24 cellular contexts compared by ENCODE assay signal in genomic region chr2:224671731-224672130, GRCh38. TPM values are rescaled to one million over a fixed set of nuclear protein-coding genes. Genes with fewer than 3 reads are reported as not detected.
"Had no signal": no experiment of that assay in that cellular context is flagged by ENCODE, and none has a peak within 500 bp of the region (broad histone marks: within the 10 kb centered on the region; RNA-seq: fewer than 3 reads in every experiment).

No MANE protein-coding gene starts in this region.

- H3K4me3 ChIP-seq: breast epithelium, left lung, thyroid gland had no signal

- DNase-seq: activated CD4-positive, alpha-beta T cell treated with anti-CD3 and anti-CD28 coated beads for 1 hour; activated CD8-positive, alpha-beta memory T cell treated with anti-CD3 and anti-CD28 coated beads for 24 hours; activated CD8-positive, alpha-beta memory T cell treated with anti-CD3 and anti-CD28 coated beads, Interleukin-2, amount 50 U/mL, for 48 hours; activated effector memory CD4-positive, alpha-beta T cell treated with Interleukin-2 at 50 U/mL for 16 hours; activated naive CD4-positive, alpha-beta T cell treated with anti-CD3 and anti-CD28 coated beads, Interleukin-2, amount 50 U/mL, for 16 hours; activated T-cell treated with anti-CD3 and anti-CD28 coated beads, Interleukin-2, amount 50 U/mL, for 48 hours; cortex of kidney; head of caudate nucleus; left lung; nephron progenitor cell; stimulated activated CD4-positive, alpha-beta T cell treated with anti-CD3 and anti-CD28 coated beads, Interleukin-12 subunit alpha, Interleukin-12 subunit beta, amount 100 ng/mL, for 4 hours; stimulated activated CD4-positive, alpha-beta T cell treated with anti-CD3 and anti-CD28 coated beads, Interleukin-1b, Interleukin-23, amount 100 ng/mL, for 48 hours; stimulated activated CD8-positive, alpha-beta memory T cell treated with anti-CD3 and anti-CD28 coated beads, Interleukin-4, amount 100 ng/mL, for 48 hours; stimulated activated naive CD4-positive, alpha-beta T cell; thyroid gland had no signal

- H3K4me1 ChIP-seq: breast epithelium, left lung, thyroid gland had no signal

- H3K36me3 ChIP-seq: breast epithelium, left lung, thyroid gland had no signal

- H3K27me3 ChIP-seq: breast epithelium, left lung, thyroid gland had no signal

- ATAC-seq: left lung had no signal

- H3K9me3 ChIP-seq: breast epithelium, left lung, thyroid gland had no signal

- H3K27ac ChIP-seq: breast epithelium, left lung, thyroid gland, VCaP had no signal

RNA-seq across cellular contexts. Expression of gene CCDC195, which starts 44.4 kb away (rescaled TPM):
- total RNA-seq: astrocyte, breast epithelium, frontal cortex, left lung, lung microvascular endothelial cell, mesothelial cell of epicardium, omental fat pad, posterior vena cava, thyroid gland, ureter had no signal
